Comparison of ENCODE assay signal across 1 cellular context in the genomic region with DNA sequence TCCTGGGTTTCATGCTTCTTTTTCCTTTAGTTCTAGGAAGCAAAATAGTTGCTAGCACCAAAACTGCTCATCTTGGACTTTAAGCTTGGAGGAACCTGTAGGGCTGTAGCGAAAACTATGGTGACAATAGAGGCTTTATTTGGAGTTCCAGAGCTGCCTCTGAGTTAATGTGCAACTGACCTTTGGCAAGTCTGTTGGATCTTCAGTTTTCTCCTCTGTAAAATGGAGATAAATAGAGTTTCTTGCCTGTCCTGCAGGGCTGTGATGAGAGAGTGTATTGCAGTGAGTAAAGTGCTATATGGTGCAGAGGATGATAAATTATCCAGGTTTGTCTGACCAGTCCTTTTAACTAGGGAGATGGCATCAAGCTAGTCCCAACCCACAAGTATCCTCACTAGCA.
TF ChIP-seq lines count a peak whose summit lies in the region.

No MANE protein-coding gene starts in this region.

TF ChIP-seq in HepG2, 621 proteins besides CTCF, POLR2A, EP300 and RAD21 (continued from another document and continues in another):
- no peak for TF ChIP-seq ZC3H4 (CRISPR knock-in tag; IDR thresholded peaks at IDR 0.05; ENCODE audit: borderline replicate concordance)
- 0 out of 2 replicates have a peak, but pooled peaks have one; percentile 25 for TF ChIP-seq NR2F2 (IDR thresholded peaks at IDR 0.05; ENCODE audit: borderline replicate concordance, low read depth)
- TF ChIP-seq MEIS1 (CRISPR knock-in tag; IDR thresholded peaks at IDR 0.05; ENCODE audit: borderline replicate concordance): no peak
- TF ChIP-seq ZNF709 (CRISPR knock-in tag; IDR thresholded peaks at IDR 0.05): no peak
- peak; percentile 27 for TF ChIP-seq NCOA2 (CRISPR knock-in tag; IDR thresholded peaks at IDR 0.05)
- TF ChIP-seq JARID2 (CRISPR knock-in tag; IDR thresholded peaks at IDR 0.05; ENCODE audit: insufficient replicate concordance): no peak
- TF ChIP-seq ZNF609 (CRISPR knock-in tag; IDR thresholded peaks at IDR 0.05; ENCODE audit: borderline replicate concordance): no peak
- TF ChIP-seq SMARCC2 (IDR thresholded peaks at IDR 0.05): no peak
- no peak for TF ChIP-seq PAX8 (CRISPR knock-in tag; IDR thresholded peaks at IDR 0.05; ENCODE audit: borderline replicate concordance)
- no peak for TF ChIP-seq ATF7 (IDR thresholded peaks at IDR 0.05)
- TF ChIP-seq ATF7 (CRISPR knock-in tag; IDR thresholded peaks at IDR 0.05): no peak
- TF ChIP-seq ZNF207 (IDR thresholded peaks at IDR 0.05; ENCODE audit: borderline replicate concordance): no peak
- no peak for TF ChIP-seq MTF1 (CRISPR knock-in tag; IDR thresholded peaks at IDR 0.05)
- no peak for TF ChIP-seq MIER3 (CRISPR knock-in tag; IDR thresholded peaks at IDR 0.05; ENCODE audit: borderline replicate concordance)
- TF ChIP-seq SIN3A (IDR thresholded peaks at IDR 0.05; ENCODE audit: borderline replicate concordance, low read depth, low read length): no peak
- no peak for TF ChIP-seq MAF1 (CRISPR knock-in tag; IDR thresholded peaks at IDR 0.05; ENCODE audit: borderline replicate concordance)
- no peak for TF ChIP-seq ATF1 (CRISPR knock-in tag; IDR thresholded peaks at IDR 0.05)
- no peak for TF ChIP-seq SSRP1 (CRISPR knock-in tag; IDR thresholded peaks at IDR 0.05)
- TF ChIP-seq RELA (CRISPR knock-in tag; IDR thresholded peaks at IDR 0.05): no peak
- TF ChIP-seq HOXA3 (CRISPR knock-in tag; IDR thresholded peaks at IDR 0.05): no peak
- TF ChIP-seq ZSCAN30 (CRISPR knock-in tag; IDR thresholded peaks at IDR 0.05): no peak
- no peak for TF ChIP-seq HOXA9 (CRISPR knock-in tag; IDR thresholded peaks at IDR 0.05; ENCODE audit: borderline replicate concordance)
- TF ChIP-seq ONECUT2 (CRISPR knock-in tag; IDR thresholded peaks at IDR 0.05): no peak
- TF ChIP-seq, protein P1, sequence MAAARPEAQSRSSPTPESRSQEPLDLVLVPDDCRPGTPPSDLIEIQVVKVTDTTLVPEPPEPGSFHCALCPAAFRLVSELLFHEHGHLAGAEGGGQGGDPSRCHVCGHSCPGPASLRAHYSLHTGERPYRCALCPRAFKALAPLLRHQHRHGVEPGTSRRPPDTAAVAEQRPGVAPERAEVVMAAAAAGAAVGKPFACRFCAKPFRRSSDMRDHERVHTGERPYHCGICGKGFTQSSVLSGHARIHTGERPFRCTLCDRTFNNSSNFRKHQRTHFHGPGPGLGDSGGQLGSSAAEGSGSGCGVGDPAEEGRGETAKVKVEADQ (CRISPR knock-in tag; IDR thresholded peaks at IDR 0.05; ENCODE audit: borderline replicate concordance): no peak
- 0 out of 2 replicates have a peak, but pooled peaks have one; percentile 12 for TF ChIP-seq ARID3A (IDR thresholded peaks at IDR 0.05; ENCODE audit: low read depth, low read length)
- peak; percentile 68 for TF ChIP-seq POGZ (CRISPR knock-in tag; IDR thresholded peaks at IDR 0.05)
- TF ChIP-seq TP53 (CRISPR knock-in tag; conservative IDR thresholded peaks at IDR 0.05): no peak
- TF ChIP-seq ZNF746 (CRISPR knock-in tag; IDR thresholded peaks at IDR 0.05): no peak
- TF ChIP-seq ZNF382 (CRISPR knock-in tag; IDR thresholded peaks at IDR 0.05; ENCODE audit: borderline replicate concordance): no peak
- no peak for TF ChIP-seq CREB1 (IDR thresholded peaks at IDR 0.05)
- TF ChIP-seq CREB1 (CRISPR knock-in tag; IDR thresholded peaks at IDR 0.05): 0 out of 2 replicates have a peak, but pooled peaks have one; percentile 21
- no peak for TF ChIP-seq ZNF777 (CRISPR knock-in tag; IDR thresholded peaks at IDR 0.05)
- no peak for TF ChIP-seq ZNF496 (CRISPR knock-in tag; IDR thresholded peaks at IDR 0.05; ENCODE audit: insufficient replicate concordance)
- no peak for TF ChIP-seq SNRNP70 (IDR thresholded peaks at IDR 0.05; ENCODE audit: low read depth, low read length)
- no peak for TF ChIP-seq PLSCR1 (CRISPR knock-in tag; IDR thresholded peaks at IDR 0.05; ENCODE audit: borderline replicate concordance)
- no peak for TF ChIP-seq HHEX (CRISPR knock-in tag; IDR thresholded peaks at IDR 0.05)
- TF ChIP-seq ZNF235 (CRISPR knock-in tag; IDR thresholded peaks at IDR 0.05; ENCODE audit: borderline replicate concordance): no peak
- TF ChIP-seq GTF2F1 (IDR thresholded peaks at IDR 0.05; ENCODE audit: low read length): no peak
- no peak for TF ChIP-seq NFATC3 (CRISPR knock-in tag; IDR thresholded peaks at IDR 0.05)
- TF ChIP-seq ZNF766 (CRISPR knock-in tag; IDR thresholded peaks at IDR 0.05; ENCODE audit: borderline replicate concordance): no peak
- TF ChIP-seq EEA1 (CRISPR knock-in tag; IDR thresholded peaks at IDR 0.05; ENCODE audit: borderline replicate concordance): no peak
- no peak for TF ChIP-seq ZNF687 (CRISPR knock-in tag; IDR thresholded peaks at IDR 0.05)
- TF ChIP-seq ZBTB1 (CRISPR knock-in tag; IDR thresholded peaks at IDR 0.05; ENCODE audit: borderline replicate concordance): no peak
- peak; percentile 71 for TF ChIP-seq ZMYM4 (CRISPR knock-in tag; IDR thresholded peaks at IDR 0.05)
- no peak for TF ChIP-seq ERF (CRISPR knock-in tag; IDR thresholded peaks at IDR 0.05)
- no peak for TF ChIP-seq ISL2 (CRISPR knock-in tag; IDR thresholded peaks at IDR 0.05)
- TF ChIP-seq ZBTB44 (CRISPR knock-in tag; IDR thresholded peaks at IDR 0.05): no peak
- TF ChIP-seq ZNF317 (CRISPR knock-in tag; IDR thresholded peaks at IDR 0.05): no peak
- no peak for TF ChIP-seq KMT2A (CRISPR knock-in tag; IDR thresholded peaks at IDR 0.05)
- no peak for TF ChIP-seq CBX2 (IDR thresholded peaks at IDR 0.05; ENCODE audit: low read depth, low read length)
- no peak for TF ChIP-seq CBX2 (CRISPR knock-in tag; IDR thresholded peaks at IDR 0.05; ENCODE audit: low read depth)
- TF ChIP-seq ZNF24 (IDR thresholded peaks at IDR 0.05): no peak
- TF ChIP-seq NCOA1 (CRISPR knock-in tag; IDR thresholded peaks at IDR 0.05): no peak
- TF ChIP-seq, protein P2, sequence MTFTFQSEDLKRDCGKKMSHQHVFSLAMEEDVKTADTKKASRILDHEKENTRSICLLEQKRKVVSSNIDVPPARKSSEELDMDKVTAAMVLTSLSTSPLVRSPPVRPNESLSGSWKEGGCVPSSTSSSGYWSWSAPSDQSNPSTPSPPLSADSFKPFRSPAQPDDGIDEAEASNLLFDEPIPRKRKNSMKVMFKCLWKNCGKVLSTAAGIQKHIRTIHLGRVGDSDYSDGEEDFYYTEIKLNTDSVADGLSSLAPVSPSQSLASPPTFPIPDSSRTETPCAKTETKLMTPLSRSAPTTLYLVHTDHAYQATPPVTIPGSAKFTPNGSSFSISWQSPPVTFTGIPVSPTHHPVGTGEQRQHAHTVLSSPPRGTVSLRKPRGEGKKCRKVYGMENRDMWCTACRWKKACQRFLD (CRISPR knock-in tag; IDR thresholded peaks at IDR 0.05; ENCODE audit: borderline replicate concordance): no peak
- TF ChIP-seq, protein P3, sequence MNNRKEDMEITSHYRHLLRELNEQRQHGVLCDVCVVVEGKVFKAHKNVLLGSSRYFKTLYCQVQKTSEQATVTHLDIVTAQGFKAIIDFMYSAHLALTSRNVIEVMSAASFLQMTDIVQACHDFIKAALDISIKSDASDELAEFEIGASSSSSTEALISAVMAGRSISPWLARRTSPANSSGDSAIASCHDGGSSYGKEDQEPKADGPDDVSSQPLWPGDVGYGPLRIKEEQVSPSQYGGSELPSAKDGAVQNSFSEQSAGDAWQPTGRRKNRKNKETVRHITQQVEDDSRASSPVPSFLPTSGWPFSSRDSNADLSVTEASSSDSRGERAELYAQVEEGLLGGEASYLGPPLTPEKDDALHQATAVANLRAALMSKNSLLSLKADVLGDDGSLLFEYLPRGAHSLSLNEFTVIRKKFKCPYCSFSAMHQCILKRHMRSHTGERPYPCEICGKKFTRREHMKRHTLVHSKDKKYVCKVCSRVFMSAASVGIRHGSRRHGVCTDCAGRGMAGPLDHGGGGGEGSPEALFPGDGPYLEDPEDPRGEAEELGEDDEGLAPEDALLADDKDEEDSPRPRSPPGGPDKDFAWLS (CRISPR knock-in tag; IDR thresholded peaks at IDR 0.05; ENCODE audit: borderline replicate concordance): no peak
